In genomic region chr3:130138992-130139391, GRCh38 we compare ENCODE assay signal across 2 cellular contexts. TPM values are rescaled to one million over a fixed set of nuclear protein-coding genes. Genes with fewer than 3 reads are reported as not detected.
"Had no signal": no experiment of that assay in that cellular context is flagged by ENCODE, and none has a peak within 500 bp of the region (broad histone marks: within the 10 kb centered on the region; RNA-seq: fewer than 3 reads in every experiment).

No MANE protein-coding gene starts in this region.

RNA-seq across cellular contexts. Expression of gene ALG1L2, which starts 57.4 kb away (rescaled TPM):
- total RNA-seq: GM23248, H4 had no signal
